In the genomic region with DNA sequence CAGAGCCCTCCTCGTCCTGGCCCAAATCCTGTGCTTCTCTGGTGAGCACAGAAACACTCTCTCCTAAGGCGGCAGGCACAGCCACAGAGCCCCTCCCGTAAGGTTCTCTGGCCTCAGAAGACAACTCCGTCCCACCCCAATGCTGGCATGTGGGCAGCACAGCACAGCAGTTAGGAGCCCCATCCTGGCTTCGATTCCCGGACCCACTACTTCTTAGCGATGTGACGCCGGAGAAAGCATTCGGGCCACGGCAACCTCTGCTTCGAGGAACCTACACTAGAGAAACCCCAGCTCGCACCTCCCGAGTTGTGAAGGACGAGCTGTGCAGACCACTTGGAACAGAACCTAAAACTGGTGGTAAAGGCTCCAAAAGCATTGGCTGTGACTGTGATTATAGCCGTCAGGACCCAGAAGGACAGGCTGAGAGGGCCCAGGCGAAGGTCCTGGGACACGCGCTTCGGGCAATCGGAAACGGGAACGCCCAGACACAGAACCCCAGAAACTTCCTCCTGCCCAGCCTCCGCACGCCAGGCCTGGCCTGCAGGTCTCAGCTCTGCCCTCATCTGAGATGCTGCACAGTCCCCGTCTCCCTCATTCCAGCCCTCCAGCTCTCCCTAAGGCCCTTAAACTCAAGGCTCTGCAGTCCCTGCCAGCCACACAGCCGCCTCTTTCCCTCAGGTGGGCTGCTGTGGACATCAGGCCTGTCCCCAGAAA, we compare ENCODE assay signal across 28 cellular contexts. TPM values are rescaled to one million over a fixed set of nuclear protein-coding genes. Genes with fewer than 3 reads are reported as not detected.
DNase-seq lines count a peak whose midpoint lies in the region; ATAC-seq and TF ChIP-seq lines count a peak whose summit lies in the region.
"Had no signal": no experiment of that assay in that cellular context is flagged by ENCODE, and none has a peak within 500 bp of the region (broad histone marks: within the 10 kb centered on the region; RNA-seq: fewer than 3 reads in every experiment).

No MANE protein-coding gene starts in this region.

- no peak for ATAC-seq in activated CD8-positive, alpha-beta memory T cell treated with anti-CD3 and anti-CD28 coated beads, Interleukin-2, amount 10 ng/mL, durations not matched to agents 7 days and 5 days
- no peak for ATAC-seq in activated CD8-positive, alpha-beta T cell treated with anti-CD3 and anti-CD28 coated beads for 36 hours
- no peak for ATAC-seq in gastroesophageal sphincter
- no peak for ATAC-seq in HG02938 (IDR thresholded peaks at IDR 0.05; ENCODE audit: unreplicated experiment)
- ATAC-seq: esophagus mucosa, foreskin keratinocyte had no signal

- peaks cover 0 to 47% of the 10 kb centered on the region in 2 donors for H3K36me3 ChIP-seq in gastroesophageal sphincter
- H3K36me3 ChIP-seq: colonic mucosa, pancreas had no signal

- H3K27me3 ChIP-seq in gastroesophageal sphincter, result no peaks in the 10 kb centered on the region
- H3K27me3 ChIP-seq: colonic mucosa, foreskin keratinocyte, pancreas, tibial nerve had no signal

- in situ Hi-C loops in G401 (cut with HindIII; ENCODE audit: low sequenced_read_pairs), result no loop called here

- WGBS in gastroesophageal sphincter (ENCODE audit: low coverage in 1 of 2), 2 donors, result 41 to 95% methylated on average over 3 to 8 of the region's 27 CpGs

- peaks cover 30% of the 10 kb centered on the region for H3K4me1 Mint-ChIP-seq in activated CD8-positive, alpha-beta memory T cell treated with anti-CD3 and anti-CD28 coated beads, Interleukin-2, amount 10 ng/mL, durations not matched to agents 7 days and 5 days
- peaks cover 31% of the 10 kb centered on the region for H3K4me1 Mint-ChIP-seq in activated CD8-positive, alpha-beta T cell treated with anti-CD3 and anti-CD28 coated beads for 36 hours (ENCODE audit: low read depth)

- peaks cover 25% of the 10 kb centered on the region for H3K36me3 Mint-ChIP-seq in activated CD8-positive, alpha-beta memory T cell treated with anti-CD3 and anti-CD28 coated beads, Interleukin-2, amount 10 ng/mL, durations not matched to agents 7 days and 5 days
- H3K36me3 Mint-ChIP-seq in activated CD8-positive, alpha-beta T cell treated with anti-CD3 and anti-CD28 coated beads for 36 hours (ENCODE audit: low read depth), result peaks cover 50% of the 10 kb centered on the region

- peak overlapping the region; percentile 78 for H3K27ac Mint-ChIP-seq in activated CD8-positive, alpha-beta memory T cell treated with anti-CD3 and anti-CD28 coated beads, Interleukin-2, amount 10 ng/mL, durations not matched to agents 7 days and 5 days
- H3K27ac Mint-ChIP-seq in activated CD8-positive, alpha-beta T cell treated with anti-CD3 and anti-CD28 coated beads for 36 hours, result peak overlapping the region; percentile 90
- H3K27ac Mint-ChIP-seq: B cell, endodermal cell, nephron had no signal

- no peaks in the 10 kb centered on the region for H3K27me3 Mint-ChIP-seq in activated CD8-positive, alpha-beta memory T cell treated with anti-CD3 and anti-CD28 coated beads, Interleukin-2, amount 10 ng/mL, durations not matched to agents 7 days and 5 days
- H3K27me3 Mint-ChIP-seq in activated CD8-positive, alpha-beta T cell treated with anti-CD3 and anti-CD28 coated beads for 36 hours, result no peaks in the 10 kb centered on the region

- H3K4me3 ChIP-seq in gastroesophageal sphincter, result no peak overlapping the region
- H3K4me3 ChIP-seq: colonic mucosa, lung, pancreas, tibial nerve had no signal

- peak overlapping the region in 3 of 4 donors; percentile 58 to 75 (median 63) for H3K27ac ChIP-seq in gastroesophageal sphincter
- H3K27ac ChIP-seq: colonic mucosa, foreskin keratinocyte, pancreas, tibial nerve had no signal

- intact Hi-C loops in activated CD8-positive, alpha-beta T cell treated with anti-CD3 and anti-CD28 coated beads for 36 hours (cut with micrococcal nuclease), result no loop called here

- CTCF ChIA-PET in activated CD8-positive, alpha-beta memory T cell treated with anti-CD3 and anti-CD28 coated beads, Interleukin-2, amount 10 ng/mL, durations not matched to agents 7 days and 5 days (lab: Charles Lee), result no interaction called here
- CTCF ChIA-PET in activated CD8-positive, alpha-beta T cell treated with anti-CD3 and anti-CD28 coated beads for 36 hours (lab: Charles Lee), result no interaction called here

- no peaks in the 10 kb centered on the region for H3K9me3 Mint-ChIP-seq in activated CD8-positive, alpha-beta memory T cell treated with anti-CD3 and anti-CD28 coated beads, Interleukin-2, amount 10 ng/mL, durations not matched to agents 7 days and 5 days (ENCODE audit: low read depth)
- no peaks in the 10 kb centered on the region for H3K9me3 Mint-ChIP-seq in activated CD8-positive, alpha-beta T cell treated with anti-CD3 and anti-CD28 coated beads for 36 hours
- H3K9me3 Mint-ChIP-seq: endodermal cell, nephron had no signal

- TF ChIP-seq EP300 in gastroesophageal sphincter (IDR thresholded peaks at IDR 0.05), result no peak

- POLR2A ChIA-PET in activated CD8-positive, alpha-beta T cell treated with anti-CD3 and anti-CD28 coated beads for 36 hours (lab: Charles Lee), result interaction anchor here (0.5 to 1.8 kb wide), 2 partner anchors 11 to 17 kb away, joined by 3 to 4 read pairs; no protein-coding TSS in a partner anchor

- no peaks in the 10 kb centered on the region for H3K9me3 ChIP-seq in gastroesophageal sphincter
- H3K9me3 ChIP-seq: colonic mucosa, pancreas, tibial nerve had no signal

- H3K4me3 Mint-ChIP-seq in activated CD8-positive, alpha-beta memory T cell treated with anti-CD3 and anti-CD28 coated beads, Interleukin-2, amount 10 ng/mL, durations not matched to agents 7 days and 5 days, result no peak overlapping the region
- H3K4me3 Mint-ChIP-seq in activated CD8-positive, alpha-beta T cell treated with anti-CD3 and anti-CD28 coated beads for 36 hours, result no peak overlapping the region
- H3K4me3 Mint-ChIP-seq: B cell, endodermal cell, nephron had no signal

- no peak for DNase-seq in activated CD8-positive, alpha-beta memory T cell treated with anti-CD3 and anti-CD28 coated beads, Interleukin-2, amount 10 ng/mL, durations not matched to agents 7 days and 5 days
- DNase-seq in activated CD8-positive, alpha-beta memory T cell treated with anti-CD3 and anti-CD28 coated beads, Interleukin-2, amount 50 U/mL, for 4 hours, result no peak
- DNase-seq in G401 (ENCODE audit: low spot score), result peak; percentile 38
- DNase-seq in activated CD8-positive, alpha-beta T cell treated with anti-CD3 and anti-CD28 coated beads for 36 hours, result no peak
- no peak for DNase-seq in cortex of kidney (lab: John Stamatoyannopoulos, UW)
- DNase-seq in NCI-H1694 treated with DMSO at 0.1 percent for 48 hours (lab: John Stamatoyannopoulos, UW), result no peak
- DNase-seq: activated CD4-positive, CD25-positive, alpha-beta regulatory T cell treated with anti-CD3 and anti-CD28 coated beads, Interleukin-2, amount 50 U/mL, for 72 hours; activated effector memory CD4-positive, alpha-beta T cell treated with Interleukin-2 at 50 U/mL for 16 hours; amniotic stem cell; colonic mucosa; DMS153; foreskin keratinocyte; NCI-H1105; NCI-H1930; NCI-H69; retina; SIG-M5; stimulated activated CD4-positive, alpha-beta T cell treated with anti-CD3 and anti-CD28 coated beads, Interleukin-2, amount 100 ng/mL, for 24 hours; SW 1271 had no signal

- no peak for TF ChIP-seq POLR2A in gastroesophageal sphincter (IDR thresholded peaks at IDR 0.05)

- H3K4me1 ChIP-seq in gastroesophageal sphincter, result peaks cover 0 to 63% (median 12%) of the 10 kb centered on the region in 3 donors

- TF ChIP-seq CTCF in activated CD8-positive, alpha-beta T cell treated with anti-CD3 and anti-CD28 coated beads for 36 hours (IDR thresholded peaks at IDR 0.05), result no peak
- no peak for TF ChIP-seq CTCF in gastroesophageal sphincter (IDR thresholded peaks at IDR 0.05)

RNA-seq across cellular contexts. Expression of a gene that starts 26.6 kb away (rescaled TPM):
- 10 to 100 TPM; 19.6 to 34.5 TPM for total RNA-seq in activated CD8-positive, alpha-beta memory T cell treated with anti-CD3 and anti-CD28 coated beads, Interleukin-2, amount 10 ng/mL, durations not matched to agents 7 days and 5 days
- 0.51 and 0.74 TPM in 2 replicates for total RNA-seq in G401 (2014; rRNA removed; shearing (Covaris generic))
- 100 to 1,000 TPM; 124 to 136 TPM for total RNA-seq in activated CD8-positive, alpha-beta T cell treated with anti-CD3 and anti-CD28 coated beads for 36 hours
- 100 to 1,000 TPM in 1 of 4 donors, 10 to 100 TPM in 3; 24.1 to 120 (median 43.3) TPM for total RNA-seq in gastroesophageal sphincter

Comparison
In these comparisons a context has a peak if more than half of its experiments do, and no peak if none do; other contexts are left out.
1. RNA of a gene that starts 26.6 kb away (total RNA-seq): 124 to 136 TPM in activated CD8-positive, alpha-beta T cell treated with anti-CD3 and anti-CD28 coated beads for 36 hours, 24.1 to 120 TPM in gastroesophageal sphincter and 19.6 to 34.5 TPM in activated CD8-positive, alpha-beta memory T cell treated with anti-CD3 and anti-CD28 coated beads, Interleukin-2, amount 10 ng/mL, durations not matched to agents 7 days and 5 days; 0.51 to 0.74 TPM in G401; every median in the first group is over 10 times any median in the second.